ENCODE assay signal across 14 cellular contexts in the genomic region with DNA sequence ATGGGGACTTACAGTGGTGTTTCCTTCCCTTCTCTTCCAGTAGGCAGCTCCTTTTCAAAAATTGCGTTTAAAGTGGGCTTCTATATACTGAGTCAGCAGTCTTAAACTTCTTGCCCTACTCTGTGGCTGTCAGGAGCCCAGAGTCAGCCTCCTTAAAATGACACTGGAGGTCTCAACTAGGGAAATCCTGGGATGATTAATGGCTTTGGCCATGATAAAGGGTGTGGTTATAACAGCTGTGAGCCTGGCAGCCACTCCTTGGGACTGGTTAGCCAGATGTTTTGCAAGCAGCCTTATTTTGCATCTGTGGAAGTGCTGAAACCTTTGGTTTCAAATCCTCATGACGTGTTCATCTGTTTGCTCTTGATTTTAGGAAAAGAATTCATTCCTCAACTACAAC. TPM values are rescaled to one million over a fixed set of nuclear protein-coding genes. Genes with fewer than 3 reads are reported as not detected.
DNase-seq lines count a peak whose midpoint lies in the region; ATAC-seq, FAIRE-seq and TF ChIP-seq lines count a peak whose summit lies in the region.
"Had no signal": no experiment of that assay in that cellular context is flagged by ENCODE, and none has a peak within 500 bp of the region (broad histone marks: within the 10 kb centered on the region; RNA-seq: fewer than 3 reads in every experiment).

No MANE protein-coding gene starts in this region.

- DNase-seq in GM23248 (peak; percentile 83), adipocyte (ENCODE audit: low read depth) (peak; percentile 16), heart right ventricle (peak; percentile 46 to 49), small intestine (peak; percentile 12), Caco-2 (no peak), esophagus muscularis mucosa (ENCODE audit: extremely low spot score) (no peak), LoVo (ENCODE audit: low spot score) (no peak)
- DNase-seq: activated CD4-positive, alpha-beta T cell treated with anti-CD3 and anti-CD28 coated beads for 48 hours; activated effector memory CD4-positive, alpha-beta T cell treated with anti-CD3 and anti-CD28 coated beads, Interleukin-2, amount 50 U/mL, for 16 hours; caudate nucleus; immature natural killer cell had no signal

- H3K9ac ChIP-seq in GM23248 (no peak overlapping the region), adipocyte (ENCODE audit: low read length) (no peak overlapping the region)

- H3K4me3 ChIP-seq in GM23248 (no peak overlapping the region), adipocyte (ENCODE audit: low read length) (no peak overlapping the region), heart right ventricle (no peak overlapping the region), small intestine (ENCODE audit: low read depth in 1 of 2, low read length in 2 of 2) (no peak overlapping the region), Caco-2 (ENCODE audit: low read depth, low read length) (no peak overlapping the region), esophagus muscularis mucosa (no peak overlapping the region)
- H3K4me3 ChIP-seq: thoracic aorta had no signal

- peaks cover 10% of the 10 kb centered on the region for H3K4me1 Mint-ChIP-seq in Caco-2 (ENCODE audit: low read depth, unreplicated experiment)

- H3K9me3 ChIP-seq in GM23248 (ENCODE audit: low read depth) (no peaks in the 10 kb centered on the region), adipocyte (ENCODE audit: control insufficient read depth, low read length) (no peaks in the 10 kb centered on the region), heart right ventricle (no peaks in the 10 kb centered on the region), small intestine (ENCODE audit: control insufficient read depth, low read depth) (no peaks in the 10 kb centered on the region), Caco-2 (no peaks in the 10 kb centered on the region), esophagus muscularis mucosa (no peaks in the 10 kb centered on the region)
- H3K9me3 ChIP-seq: thoracic aorta had no signal

- BruUV-seq in Caco-2 (replicated peaks; lab: Mats Ljungman, UMichigan), result no TSS peak

- POLR2A ChIA-PET in Caco-2 (lab: Charles Lee), result interaction anchor here (1.2 kb wide), 1 partner anchor 35 kb away, joined by 6 read pairs; the partner anchor contains the start of gene KAT7

- no peak for TF ChIP-seq POLR2A in esophagus muscularis mucosa (IDR thresholded peaks at IDR 0.05; ENCODE audit: low read depth)

- peaks cover 92% of the 10 kb centered on the region for H3K36me3 Mint-ChIP-seq in Caco-2 (ENCODE audit: insufficient read depth, unreplicated experiment)

- whole genome bisulfite sequencing in GM23248 (ENCODE audit: low coverage in 1 of 2, low lambda C conversion rate in 2 of 2, missing lambda C conversion rate in 2 of 2), 2 experiments, result 20 to 22% methylated on average over 2 of the region's 2 CpGs
- WGBS in heart right ventricle, 2 donors, result 68 to 74% methylated on average over 2 of the region's 2 CpGs
- WGBS in small intestine, 3 donors, result 51 to 55% (median 51%) methylated on average over 2 of the region's 2 CpGs
- 75% methylated on average over 2 of the region's 2 CpGs for WGBS in esophagus muscularis mucosa

- intact Hi-C loops in heart right ventricle (cut with DNase I) (no loop called here), Caco-2 (cut with micrococcal nuclease; ENCODE audit: unreplicated experiment) (loop anchor here (2.0 kb wide), 1 partner anchor 24 kb away; no protein-coding TSS in a partner anchor), esophagus muscularis mucosa (cut with DNase I) (no loop called here)

- TF ChIP-seq CTCF in heart right ventricle (IDR thresholded peaks at IDR 0.05) (no peak), Caco-2 (IDR thresholded peaks at IDR 0.05; ENCODE audit: insufficient read depth in 1 of 2, low read depth in 1 of 2, low read length in 1 of 2, severe bottlenecking in 1 of 2, unreplicated experiment in 1 of 2) (no peak), esophagus muscularis mucosa (IDR thresholded peaks at IDR 0.05) (no peak)

- no peaks in the 10 kb centered on the region for H4K20me1 ChIP-seq in GM23248 (ENCODE audit: insufficient read depth)

- no peaks in the 10 kb centered on the region for H3K9me2 ChIP-seq in GM23248 (ENCODE audit: insufficient read depth)

- in situ Hi-C loops in GM23248 (cut with MboI), result no loop called here

- peaks cover 13% of the 10 kb centered on the region for H3K79me2 ChIP-seq in GM23248 (ENCODE audit: insufficient read depth)

- no peak for FAIRE-seq in small intestine (lab: Jason Lieb, UNC)

- no peak overlapping the region for H3K4me2 ChIP-seq in GM23248 (ENCODE audit: unreplicated experiment)

- ATAC-seq in heart right ventricle (peak in 7 of 8 donors; percentile 53 to 89 (median 71)), GM21717 (IDR thresholded peaks at IDR 0.05; ENCODE audit: unreplicated experiment) (no peak)

- H3K4me3 Mint-ChIP-seq in Caco-2 (ENCODE audit: unreplicated experiment), result no peak overlapping the region
- H3K4me3 Mint-ChIP-seq: immature natural killer cell had no signal

- no peak for TF ChIP-seq EP300 in esophagus muscularis mucosa (IDR thresholded peaks at IDR 0.05)

- H3K27ac Mint-ChIP-seq in Caco-2 (ENCODE audit: unreplicated experiment), result no peak overlapping the region

- H3K27me3 ChIP-seq in GM23248 (replicated peaks; ENCODE audit: insufficient read depth) (no peaks in the 10 kb centered on the region), adipocyte (replicated peaks; ENCODE audit: control insufficient read depth, insufficient read depth, low read length) (no peaks in the 10 kb centered on the region), heart right ventricle (no peaks in the 10 kb centered on the region), small intestine (ENCODE audit: control insufficient read depth in 2 of 2, insufficient read depth in 2 of 2, low read length in 2 of 2) (no peaks in the 10 kb centered on the region), Caco-2 (replicated peaks; ENCODE audit: control insufficient read depth, insufficient read depth, low read length) (no peaks in the 10 kb centered on the region), esophagus muscularis mucosa (no peaks in the 10 kb centered on the region)

- H3F3A ChIP-seq in GM23248 (ENCODE audit: insufficient read depth), result peaks cover 15% of the 10 kb centered on the region; the same call in 1 of the 2 replicates

- H3K27ac ChIP-seq in GM23248, result peak overlapping the region; percentile 56
- peak overlapping the region in 2 of 10 donors; percentile 19 to 24 for H3K27ac ChIP-seq in heart right ventricle
- H3K27ac ChIP-seq in small intestine (ENCODE audit: low read depth in 1 of 2, low read length in 1 of 2), result no peak overlapping the region
- H3K27ac ChIP-seq in esophagus muscularis mucosa (replicated peaks in 1 of 4), result peak overlapping the region in 1 of 4 donors; percentile 59
- H3K27ac ChIP-seq: thoracic aorta had no signal

- H3K4me1 ChIP-seq in GM23248 (ENCODE audit: insufficient read depth) (peaks cover 14% of the 10 kb centered on the region), adipocyte (ENCODE audit: control insufficient read depth, insufficient read depth, low read length) (peaks cover 13% of the 10 kb centered on the region), heart right ventricle (peaks cover 0 to 66% (median 26%) of the 10 kb centered on the region in 9 donors), small intestine (ENCODE audit: control insufficient read depth in 2 of 2, insufficient read depth in 1 of 2, low read depth in 1 of 2, low read length in 1 of 2) (no peaks in the 10 kb centered on the region), Caco-2 (0 out of 2 replicates have a peak, but pooled peaks cover 5% of the 10 kb centered on the region), esophagus muscularis mucosa (peaks cover 6 to 53% (median 50%) of the 10 kb centered on the region in 4 donors)

- no peak overlapping the region for H2AFZ ChIP-seq in GM23248

- H3K36me3 ChIP-seq in GM23248 (ENCODE audit: low read depth) (peaks cover 49% of the 10 kb centered on the region), adipocyte (ENCODE audit: control insufficient read depth, insufficient read depth, low read length, severe bottlenecking) (peaks cover 81% of the 10 kb centered on the region), heart right ventricle (peaks cover 0 to 100% (median 69%) of the 10 kb centered on the region in 9 donors), small intestine (ENCODE audit: control insufficient read depth in 2 of 2, insufficient read depth in 2 of 2, low read length in 2 of 2) (peaks cover 16 to 24% of the 10 kb centered on the region in 2 donors), Caco-2 (ENCODE audit: control insufficient read depth, insufficient read depth, low read length) (peaks cover 25% of the 10 kb centered on the region), esophagus muscularis mucosa (peaks cover 42 to 95% (median 78%) of the 10 kb centered on the region in 4 donors)

- no peaks in the 10 kb centered on the region for H3K9me3 Mint-ChIP-seq in Caco-2 (ENCODE audit: unreplicated experiment)
- H3K9me3 Mint-ChIP-seq: immature natural killer cell had no signal

- no peaks in the 10 kb centered on the region for H3K27me3 Mint-ChIP-seq in Caco-2 (ENCODE audit: insufficient read depth, unreplicated experiment)

- CTCF ChIA-PET in Caco-2 (lab: Charles Lee), result no interaction called here

RNA-seq across cellular contexts. Expression of gene TAC4, which starts 25.0 kb away (rescaled TPM):
- not detected in 2 replicates for total RNA-seq in GM23248 (2014; rRNA removed; shearing (Covaris generic))
- polyA plus RNA-seq in GM23248 (2016; fragmentation: Nextera tagmentation; extraction: Ambion mirVana), result not detected in 2 replicates
- total RNA-seq in heart right ventricle, result 1 to 10 TPM in 1 of 10 donors, under 1 TPM in 2, not detected in 7; 0.78 to 2.7 (median 0.94) TPM
- polyA plus RNA-seq in heart right ventricle, result not detected
- not detected for polyA plus RNA-seq in small intestine
- total RNA-seq in Caco-2 (2022), result 10.8 and 17.1 TPM in 2 replicates
- not detected for total RNA-seq in esophagus muscularis mucosa
- total RNA-seq: epithelial cell of proximal tubule, thoracic aorta had no signal
- polyA plus RNA-seq: immature natural killer cell had no signal

RNA-seq across cellular contexts. Expression of gene KAT7, which starts 34.3 kb away (rescaled TPM):
- 20.9 and 41.9 TPM in 2 replicates for total RNA-seq in GM23248 (2014; rRNA removed; shearing (Covaris generic))
- polyA plus RNA-seq in GM23248 (2016; fragmentation: Nextera tagmentation; extraction: Ambion mirVana) (27.0 and 27.5 TPM in 2 replicates), heart right ventricle (10 to 100 TPM in 1 of 2 donors, 1 to 10 TPM in 1; 5.9 to 16.7 TPM), small intestine (10 to 100 TPM in 1 of 3 donors, 1 to 10 TPM in 2; 5.7 to 12.5 (median 6.0) TPM)
- total RNA-seq in heart right ventricle (10 to 100 TPM; 48.9 to 81.3 (median 66.3) TPM), Caco-2 (2022) (131 and 137 TPM in 2 replicates), esophagus muscularis mucosa (10 to 100 TPM; 29.5 to 48.1 (median 43.4) TPM)

RNA-seq across cellular contexts. Expression of gene FAM117A, which starts 58.9 kb away (rescaled TPM):
- 4.0 and 10.2 TPM in 2 replicates for total RNA-seq in GM23248 (2014; rRNA removed; shearing (Covaris generic))
- 1.8 and 2.1 TPM in 2 replicates for polyA plus RNA-seq in GM23248 (2016; fragmentation: Nextera tagmentation; extraction: Ambion mirVana)
- total RNA-seq in heart right ventricle, result 10 to 100 TPM in 6 of 10 donors, 1 to 10 TPM in 4; 4.0 to 14.0 (median 10.5) TPM
- polyA plus RNA-seq in heart right ventricle, result 1 to 10 TPM; 6.1 to 7.6 TPM
- 1 to 10 TPM; 2.9 to 8.0 (median 6.5) TPM for polyA plus RNA-seq in small intestine
- total RNA-seq in Caco-2 (2022), result 36.8 and 41.5 TPM in 2 replicates
- 10 to 100 TPM; 13.3 to 33.0 (median 24.8) TPM for total RNA-seq in esophagus muscularis mucosa

Comparison
In these comparisons a context has a peak if more than half of its experiments do, and no peak if none do; other contexts are left out.
1. DNase-seq: peak in GM23248 (single experiment), adipocyte (single experiment), heart right ventricle (2 of 2) and small intestine (single experiment); none in Caco-2 (0 of 2), esophagus muscularis mucosa (single experiment) and LoVo (single experiment).